ENCODE assay signal across 1 cellular context in the genomic region with DNA sequence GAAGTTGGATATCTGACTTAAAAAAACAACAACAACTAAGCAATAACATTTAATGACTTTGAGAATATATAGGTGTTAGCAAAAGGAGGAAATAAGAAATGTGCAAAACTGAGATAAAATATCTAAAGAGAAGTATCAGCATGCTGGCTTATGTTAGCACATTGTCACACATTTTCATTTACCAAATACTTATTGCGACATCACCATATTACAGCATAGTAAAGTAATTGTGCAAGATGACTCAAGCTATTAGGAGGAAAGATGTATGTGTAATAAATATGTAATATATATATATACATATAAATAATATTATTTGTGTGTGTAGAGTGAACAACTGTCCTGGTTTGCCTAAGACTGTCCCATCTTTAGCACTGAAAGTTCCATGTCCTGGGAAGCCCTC.
TF ChIP-seq lines count a peak whose summit lies in the region.

No MANE protein-coding gene starts in this region.

TF ChIP-seq in SK-N-SH treated with all-trans-retinoic acid at 6 μM for 48 hours, 23 proteins besides CTCF, POLR2A, EP300 and RAD21 (continued from another document):
- TF ChIP-seq, protein P1, sequence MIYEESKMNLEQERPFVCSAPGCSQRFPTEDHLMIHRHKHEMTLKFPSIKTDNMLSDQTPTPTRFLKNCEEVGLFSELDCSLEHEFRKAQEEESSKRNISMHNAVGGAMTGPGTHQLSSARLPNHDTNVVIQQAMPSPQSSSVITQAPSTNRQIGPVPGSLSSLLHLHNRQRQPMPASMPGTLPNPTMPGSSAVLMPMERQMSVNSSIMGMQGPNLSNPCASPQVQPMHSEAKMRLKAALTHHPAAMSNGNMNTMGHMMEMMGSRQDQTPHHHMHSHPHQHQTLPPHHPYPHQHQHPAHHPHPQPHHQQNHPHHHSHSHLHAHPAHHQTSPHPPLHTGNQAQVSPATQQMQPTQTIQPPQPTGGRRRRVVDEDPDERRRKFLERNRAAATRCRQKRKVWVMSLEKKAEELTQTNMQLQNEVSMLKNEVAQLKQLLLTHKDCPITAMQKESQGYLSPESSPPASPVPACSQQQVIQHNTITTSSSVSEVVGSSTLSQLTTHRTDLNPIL (CRISPR knock-in tag; IDR thresholded peaks at IDR 0.05; ENCODE audit: low read depth): no peak
